ENCODE assay signal across 20 cellular contexts in genomic region chr1:41927118-41927517, GRCh38.
"Had no signal": no experiment of that assay in that cellular context is flagged by ENCODE, and none has a peak within 500 bp of the region (broad histone marks: within the 10 kb centered on the region; RNA-seq: fewer than 3 reads in every experiment).

No MANE protein-coding gene starts in this region.

- H2AFZ ChIP-seq: hepatocyte had no signal

- H3K27ac ChIP-seq: brain microvascular endothelial cell, esophagus squamous epithelium, hepatocyte, neutrophil, tibial artery had no signal

- H3K4me1 ChIP-seq: esophagus squamous epithelium, tibial artery had no signal

- H3K79me2 ChIP-seq: hepatocyte had no signal

- DNase-seq: activated CD4-positive, alpha-beta T cell treated with anti-CD3 and anti-CD28 coated beads for 48 hours; activated CD8-positive, alpha-beta memory T cell treated with anti-CD3 and anti-CD28 coated beads, Interleukin-2, amount 50 U/mL, for 48 hours; activated naive CD8-positive, alpha-beta T cell treated with anti-CD3 and anti-CD28 coated beads, Interleukin-2, amount 10 ng/mL, durations not matched to agents 7 days and 5 days; activated T-cell treated with anti-CD3 and anti-CD28 coated beads, Interleukin-2, amount 50 U/mL, for 72 hours; anterior cingulate cortex; brain microvascular endothelial cell; cortex of kidney; effector CD4-positive, alpha-beta T cell; esophagus squamous epithelium; left ventricle myocardium superior; mesendoderm; natural killer cell; retina; tibial artery had no signal

- H3K36me3 ChIP-seq: brain microvascular endothelial cell, esophagus squamous epithelium, neutrophil, tibial artery had no signal

- H3K27me3 ChIP-seq: brain microvascular endothelial cell, esophagus squamous epithelium, neutrophil, tibial artery had no signal

- H3K9me3 ChIP-seq: esophagus squamous epithelium, neutrophil, tibial artery had no signal

- FAIRE-seq: keratinocyte, urothelium cell line had no signal

- H3K4me2 ChIP-seq: hepatocyte had no signal

- ATAC-seq: activated T-cell treated with anti-CD3 and anti-CD28 coated beads, Interleukin-2, amount 50 U/mL, for 72 hours; left ventricle myocardium superior; natural killer cell; stimulated activated memory B cell treated with anti-CD40 and anti-IgM and Interleukin-4, amounts not matched to agents 10 μg/mL and 1 μg/mL and 100 μg/mL, for 72 hours; WTC11 had no signal

- H3K4me3 ChIP-seq: esophagus squamous epithelium, hepatocyte, tibial artery had no signal
